29 cellular contexts compared by ENCODE assay signal in the genomic region with DNA sequence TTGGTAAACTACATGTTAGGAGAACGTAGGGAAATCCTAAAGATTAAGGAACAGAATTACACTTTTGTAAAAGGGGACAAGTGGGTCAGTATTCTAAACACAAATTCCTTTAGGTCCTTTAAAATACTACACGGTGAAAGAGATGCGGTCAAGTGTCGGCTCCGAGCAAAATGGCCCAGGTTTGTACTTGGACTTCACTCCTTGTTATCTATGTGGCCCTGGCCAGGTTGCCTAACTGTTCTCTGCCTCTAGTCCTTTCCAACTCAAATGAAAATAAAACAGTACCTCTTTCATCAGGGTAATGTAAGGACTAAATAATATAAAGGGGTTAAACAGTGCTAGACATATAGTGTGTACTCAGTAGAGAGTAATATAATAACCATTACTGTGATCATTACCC.
"Had no signal": no experiment of that assay in that cellular context is flagged by ENCODE, and none has a peak within 500 bp of the region (broad histone marks: within the 10 kb centered on the region; RNA-seq: fewer than 3 reads in every experiment).

No MANE protein-coding gene starts in this region.

- H3K9me3 Mint-ChIP-seq: activated CD4-positive, alpha-beta memory T cell treated with anti-CD3 and anti-CD28 coated beads, Interleukin-2, amount 10 ng/mL, durations not matched to agents 7 days and 5 days; activated CD4-positive, alpha-beta T cell treated with anti-CD3 and anti-CD28 coated beads, Interleukin-2, amount 10 ng/mL, durations not matched to agents 7 days and 5 days; activated naive CD4-positive, alpha-beta T cell treated with anti-CD3 and anti-CD28 coated beads, Interleukin-2, amount 50 U/mL, for 24 hours; activated naive CD8-positive, alpha-beta T cell treated with anti-CD3 and anti-CD28 coated beads for 36 hours; activated naive CD8-positive, alpha-beta T cell treated with anti-CD3 and anti-CD28 coated beads, Interleukin-2, amount 50 U/mL, for 24 hours; activated T-cell treated with anti-CD3 and anti-CD28 coated beads, Interleukin-2, amount 50 U/mL, for 24 hours; activated T-cell treated with anti-CD3 and anti-CD28 coated beads, Interleukin-2, amount 50 U/mL, for 72 hours; activated T-helper 17 cell treated with anti-CD3 and anti-CD28 coated beads, Interleukin-2, amount 50 U/mL, for 72 hours; effector memory CD8-positive, alpha-beta T cell had no signal

- H3K27me3 Mint-ChIP-seq: activated CD4-positive, alpha-beta memory T cell treated with anti-CD3 and anti-CD28 coated beads, Interleukin-2, amount 10 ng/mL, durations not matched to agents 7 days and 5 days; activated CD4-positive, alpha-beta T cell treated with anti-CD3 and anti-CD28 coated beads, Interleukin-2, amount 10 ng/mL, durations not matched to agents 7 days and 5 days; activated naive CD4-positive, alpha-beta T cell treated with anti-CD3 and anti-CD28 coated beads, Interleukin-2, amount 50 U/mL, for 24 hours; activated naive CD8-positive, alpha-beta T cell treated with anti-CD3 and anti-CD28 coated beads, Interleukin-2, amount 50 U/mL, for 24 hours; activated T-cell treated with anti-CD3 and anti-CD28 coated beads, Interleukin-2, amount 50 U/mL, for 24 hours had no signal

- H3K27ac Mint-ChIP-seq: activated CD4-positive, alpha-beta memory T cell treated with anti-CD3 and anti-CD28 coated beads, Interleukin-2, amount 10 ng/mL, durations not matched to agents 7 days and 5 days; activated CD4-positive, alpha-beta T cell treated with anti-CD3 and anti-CD28 coated beads, Interleukin-2, amount 10 ng/mL, durations not matched to agents 7 days and 5 days; activated naive CD4-positive, alpha-beta T cell treated with anti-CD3 and anti-CD28 coated beads, Interleukin-2, amount 50 U/mL, for 24 hours; activated naive CD8-positive, alpha-beta T cell treated with anti-CD3 and anti-CD28 coated beads for 36 hours; activated naive CD8-positive, alpha-beta T cell treated with anti-CD3 and anti-CD28 coated beads, Interleukin-2, amount 50 U/mL, for 24 hours; activated T-cell treated with anti-CD3 and anti-CD28 coated beads, Interleukin-2, amount 50 U/mL, for 24 hours; activated T-cell treated with anti-CD3 and anti-CD28 coated beads, Interleukin-2, amount 50 U/mL, for 72 hours; activated T-helper 17 cell treated with anti-CD3 and anti-CD28 coated beads, Interleukin-2, amount 50 U/mL, for 72 hours; effector memory CD8-positive, alpha-beta T cell had no signal

- H3K9me3 ChIP-seq: adrenal gland, body of pancreas, esophagus muscularis mucosa, heart left ventricle had no signal

- H3K36me3 Mint-ChIP-seq: activated naive CD4-positive, alpha-beta T cell treated with anti-CD3 and anti-CD28 coated beads, Interleukin-2, amount 50 U/mL, for 24 hours; activated naive CD8-positive, alpha-beta T cell treated with anti-CD3 and anti-CD28 coated beads for 36 hours had no signal

- DNase-seq: activated CD4-positive, alpha-beta memory T cell treated with anti-CD3 and anti-CD28 coated beads, Interleukin-2, amount 10 ng/mL, durations not matched to agents 7 days and 5 days; activated CD4-positive, alpha-beta T cell treated with anti-CD3 and anti-CD28 coated beads for 1 hour; activated CD4-positive, alpha-beta T cell treated with anti-CD3 and anti-CD28 coated beads for 4 hours; activated CD4-positive, alpha-beta T cell treated with anti-CD3 and anti-CD28 coated beads, Interleukin-2, amount 10 ng/mL, durations not matched to agents 7 days and 5 days; activated CD4-positive, alpha-beta T cell treated with anti-CD3 and anti-CD28 coated beads, Interleukin-2, amount 50 U/mL, for 4 hours; activated CD8-positive, alpha-beta memory T cell treated with anti-CD3 and anti-CD28 coated beads, Interleukin-2, amount 50 U/mL, for 48 hours; activated effector memory CD4-positive, alpha-beta T cell treated with Interleukin-2 at 50 U/mL for 16 hours; activated gamma-delta T cell treated with Interleukin-2 at 50 U/mL for 16 hours; activated naive CD4-positive, alpha-beta T cell treated with Interleukin-2 at 50 U/mL for 16 hours; activated naive CD8-positive, alpha-beta T cell treated with anti-CD3 and anti-CD28 coated beads for 36 hours; activated naive CD8-positive, alpha-beta T cell treated with anti-CD3 and anti-CD28 coated beads, Interleukin-2, amount 50 U/mL, for 24 hours; activated T-cell treated with anti-CD3 and anti-CD28 coated beads for 4 hours; activated T-cell treated with anti-CD3 and anti-CD28 coated beads, Interleukin-2, amount 50 U/mL, for 24 hours; activated T-cell treated with anti-CD3 and anti-CD28 coated beads, Interleukin-2, amount 50 U/mL, for 72 hours; adrenal gland; amygdala; aorta; body of pancreas; caudate nucleus; cortex of kidney; dermis blood vessel endothelial cell; effector CD4-positive, alpha-beta T cell; effector memory CD8-positive, alpha-beta T cell; erythroblast; heart left ventricle; T-helper 2 cell had no signal

- H3K27ac ChIP-seq: adrenal gland, body of pancreas, esophagus muscularis mucosa, heart left ventricle had no signal

- H3K4me3 ChIP-seq: adrenal gland, body of pancreas, esophagus muscularis mucosa, heart left ventricle had no signal

- H3K27me3 ChIP-seq: adrenal gland, body of pancreas, esophagus muscularis mucosa, heart left ventricle had no signal

- H3K4me1 Mint-ChIP-seq: activated CD4-positive, alpha-beta memory T cell treated with anti-CD3 and anti-CD28 coated beads, Interleukin-2, amount 10 ng/mL, durations not matched to agents 7 days and 5 days; activated CD4-positive, alpha-beta T cell treated with anti-CD3 and anti-CD28 coated beads, Interleukin-2, amount 10 ng/mL, durations not matched to agents 7 days and 5 days; activated naive CD4-positive, alpha-beta T cell treated with anti-CD3 and anti-CD28 coated beads, Interleukin-2, amount 50 U/mL, for 24 hours; activated naive CD8-positive, alpha-beta T cell treated with anti-CD3 and anti-CD28 coated beads for 36 hours; activated naive CD8-positive, alpha-beta T cell treated with anti-CD3 and anti-CD28 coated beads, Interleukin-2, amount 50 U/mL, for 24 hours; activated T-helper 17 cell treated with anti-CD3 and anti-CD28 coated beads, Interleukin-2, amount 50 U/mL, for 72 hours had no signal

- ATAC-seq: activated naive CD8-positive, alpha-beta T cell treated with anti-CD3 and anti-CD28 coated beads, Interleukin-2, amount 50 U/mL, for 24 hours; activated T-cell treated with anti-CD3 and anti-CD28 coated beads, Interleukin-2, amount 50 U/mL, for 72 hours; activated T-helper 17 cell treated with anti-CD3 and anti-CD28 coated beads, Interleukin-2, amount 50 U/mL, for 72 hours; body of pancreas; effector memory CD8-positive, alpha-beta T cell; heart left ventricle had no signal

- H3K4me3 Mint-ChIP-seq: activated CD4-positive, alpha-beta memory T cell treated with anti-CD3 and anti-CD28 coated beads, Interleukin-2, amount 10 ng/mL, durations not matched to agents 7 days and 5 days; activated CD4-positive, alpha-beta T cell treated with anti-CD3 and anti-CD28 coated beads, Interleukin-2, amount 10 ng/mL, durations not matched to agents 7 days and 5 days; activated naive CD4-positive, alpha-beta T cell treated with anti-CD3 and anti-CD28 coated beads, Interleukin-2, amount 50 U/mL, for 24 hours; activated naive CD8-positive, alpha-beta T cell treated with anti-CD3 and anti-CD28 coated beads for 36 hours; activated naive CD8-positive, alpha-beta T cell treated with anti-CD3 and anti-CD28 coated beads, Interleukin-2, amount 50 U/mL, for 24 hours; activated T-cell treated with anti-CD3 and anti-CD28 coated beads, Interleukin-2, amount 50 U/mL, for 24 hours; activated T-cell treated with anti-CD3 and anti-CD28 coated beads, Interleukin-2, amount 50 U/mL, for 72 hours; activated T-helper 17 cell treated with anti-CD3 and anti-CD28 coated beads, Interleukin-2, amount 50 U/mL, for 72 hours; effector memory CD8-positive, alpha-beta T cell had no signal

- H3K36me3 ChIP-seq: adrenal gland had no signal

- H3K4me1 ChIP-seq: body of pancreas had no signal
